In genomic region chr10:129523723-129524316, GRCh38 we compare ENCODE assay signal across 19 cellular contexts. TPM values are rescaled to one million over a fixed set of nuclear protein-coding genes. Genes with fewer than 3 reads are reported as not detected.
DNase-seq lines count a peak whose midpoint lies in the region; ATAC-seq and TF ChIP-seq lines count a peak whose summit lies in the region.
"Had no signal": no experiment of that assay in that cellular context is flagged by ENCODE, and none has a peak within 500 bp of the region (broad histone marks: within the 10 kb centered on the region; RNA-seq: fewer than 3 reads in every experiment).

No MANE protein-coding gene starts in this region.

- H2BK15ac ChIP-seq in H9 (ENCODE audit: low read depth, low read length) (no peak overlapping the region), neuronal stem cell (ENCODE audit: low read length) (no peak overlapping the region)

- H3K79me1 ChIP-seq in H9 (ENCODE audit: insufficient read depth, low read depth, low read length, poor library complexity, severe bottlenecking), result no peaks in the 10 kb centered on the region
- H3K79me1 ChIP-seq in neuronal stem cell (ENCODE audit: low read depth, low read length), result no peaks in the 10 kb centered on the region

- H3K27ac Mint-ChIP-seq in activated CD8-positive, alpha-beta memory T cell treated with anti-CD3 and anti-CD28 coated beads, Interleukin-2, amount 10 ng/mL, durations not matched to agents 7 days and 5 days, result no peak overlapping the region
- H3K27ac Mint-ChIP-seq in H9, result no peak overlapping the region; a peak in 1 of 7 replicates
- H3K27ac Mint-ChIP-seq: CD8-positive, alpha-beta T cell; GM23338 had no signal

- H3K23ac ChIP-seq in H9 (ENCODE audit: insufficient read length, low read depth, low read length) (no peak overlapping the region), neuronal stem cell (ENCODE audit: low read depth, low read length, poor library complexity) (peak overlapping the region; percentile 69)

- no peak overlapping the region for H3K56ac ChIP-seq in H9 (ENCODE audit: insufficient read length, low read depth, low read length)

- H4K8ac ChIP-seq in H9 (replicated peaks; ENCODE audit: insufficient read length, low read depth, low read length), result no peak overlapping the region
- H4K8ac ChIP-seq in neuronal stem cell (ENCODE audit: low read depth, low read length), result no peak overlapping the region

- H3K36me3 ChIP-seq in neuronal stem cell (replicated peaks in 1 of 2; ENCODE audit: control insufficient read depth in 2 of 2, insufficient read depth in 2 of 2, low read length in 2 of 2), result no peaks in the 10 kb centered on the region
- H3K36me3 ChIP-seq in testis (ENCODE audit: low read depth, missing control alignments), result no peaks in the 10 kb centered on the region

- no peaks in the 10 kb centered on the region for H3K4me1 Mint-ChIP-seq in activated CD8-positive, alpha-beta memory T cell treated with anti-CD3 and anti-CD28 coated beads, Interleukin-2, amount 10 ng/mL, durations not matched to agents 7 days and 5 days
- peaks cover 26 to 32% of the 10 kb centered on the region in 2 experiments for H3K4me1 Mint-ChIP-seq in H9

- H3K27ac ChIP-seq in H9 (ENCODE audit: insufficient read length, low read depth, low read length) (no peak overlapping the region), neuronal stem cell (replicated peaks; ENCODE audit: low read length) (no peak overlapping the region), testis (no peak overlapping the region)
- H3K27ac ChIP-seq: 22Rv1, A549, HL-60 had no signal

- DNase-seq in activated CD8-positive, alpha-beta memory T cell treated with anti-CD3 and anti-CD28 coated beads, Interleukin-2, amount 10 ng/mL, durations not matched to agents 7 days and 5 days, result peak; percentile 28
- DNase-seq in activated CD8-positive, alpha-beta memory T cell treated with anti-CD3 and anti-CD28 coated beads, Interleukin-2, amount 50 U/mL, for 48 hours, result no peak
- DNase-seq in H9 (peak; percentile 23), neuronal stem cell (ENCODE audit: low spot score) (no peak), testis (peak; percentile 4), NCI-H1436 (lab: John Stamatoyannopoulos, UW) (no peak), retina (no peak)
- DNase-seq: AML-193, Calu3, DMS79 treated with DMSO at 0.1 percent for 48 hours, GF-D8, H7, IMR-90 had no signal

- H2BK120ac ChIP-seq in H9 (ENCODE audit: low read depth, low read length, poor library complexity, severe bottlenecking), result no peak overlapping the region
- H2BK120ac ChIP-seq in neuronal stem cell (ENCODE audit: low read depth, low read length), result no peak overlapping the region

- H2AK5ac ChIP-seq in H9 (ENCODE audit: insufficient read length, low read length) (no peak overlapping the region), neuronal stem cell (ENCODE audit: low read depth, low read length) (peak overlapping the region; percentile 70)

- no peak overlapping the region for H3K4me2 ChIP-seq in H9 (ENCODE audit: insufficient read depth, insufficient read length, low read length)
- no peak overlapping the region for H3K4me2 ChIP-seq in neuronal stem cell (ENCODE audit: insufficient read depth, low read length, poor library complexity, severe bottlenecking)
- H3K4me2 ChIP-seq: A549, GM23338 had no signal

- no peaks in the 10 kb centered on the region for H3K9me3 Mint-ChIP-seq in activated CD8-positive, alpha-beta memory T cell treated with anti-CD3 and anti-CD28 coated beads, Interleukin-2, amount 10 ng/mL, durations not matched to agents 7 days and 5 days (ENCODE audit: low read depth)
- H3K9me3 Mint-ChIP-seq in H9, result peaks cover under 1 to 3% of the 10 kb centered on the region in 2 experiments; a peak in 4 of 5 replicates
- H3K9me3 Mint-ChIP-seq: CD8-positive, alpha-beta T cell had no signal

- H3K79me2 ChIP-seq in H9 (ENCODE audit: insufficient read depth, low read length), result no peaks in the 10 kb centered on the region

- ATAC-seq in activated CD8-positive, alpha-beta memory T cell treated with anti-CD3 and anti-CD28 coated beads, Interleukin-2, amount 10 ng/mL, durations not matched to agents 7 days and 5 days, result no peak
- ATAC-seq in HG03175 (IDR thresholded peaks at IDR 0.05; ENCODE audit: unreplicated experiment), result no peak
- ATAC-seq: A549; CD8-positive, alpha-beta T cell; GM23338 had no signal

- no peaks in the 10 kb centered on the region for H3K27me3 ChIP-seq in H9 (ENCODE audit: insufficient read depth, low read length)
- H3K27me3 ChIP-seq in neuronal stem cell (ENCODE audit: control insufficient read depth in 3 of 3, insufficient read depth in 3 of 3, low read depth in 1 of 3, low read length in 3 of 3), result no peaks in the 10 kb centered on the region
- no peaks in the 10 kb centered on the region for H3K27me3 ChIP-seq in testis

- H3K4me1 ChIP-seq in H9 (ENCODE audit: insufficient read depth, low read length), result peaks cover 3% of the 10 kb centered on the region; the same call in 1 of the 2 replicates
- H3K4me1 ChIP-seq in neuronal stem cell (ENCODE audit: control insufficient read depth in 2 of 2, insufficient read depth in 1 of 2, low read depth in 1 of 2, low read length in 2 of 2), result peaks cover 0 to 12% of the 10 kb centered on the region in 2 donors
- H3K4me1 ChIP-seq in testis, result peaks cover 5% of the 10 kb centered on the region
- H3K4me1 ChIP-seq: A549 had no signal

- H3K23me2 ChIP-seq in H9 (ENCODE audit: insufficient read length, low read depth, low read length, poor library complexity, severe bottlenecking), result no peaks in the 10 kb centered on the region

- WGBS in H9 (ENCODE audit: extremely low coverage, insufficient read length, low lambda C conversion rate), result no CpG with 5 or more reads among the region's 11 CpGs
- no CpG with 5 or more reads among the region's 11 CpGs for WGBS in neuronal stem cell (ENCODE audit: extremely low coverage in 2 of 2, insufficient read length in 2 of 2, insufficient replicate concordance in 1 of 2), 2 donors
- WGBS in testis, 2 donors, result 81 to 83% methylated on average over 11 of the region's 11 CpGs

- no peak overlapping the region for H4K5ac ChIP-seq in H9 (ENCODE audit: insufficient read length, low read depth, low read length)

- intact Hi-C loops in testis (cut with DNase I; ENCODE audit: low total_unique reads), result no loop called here

- H3K4me3 Mint-ChIP-seq in activated CD8-positive, alpha-beta memory T cell treated with anti-CD3 and anti-CD28 coated beads, Interleukin-2, amount 10 ng/mL, durations not matched to agents 7 days and 5 days, result no peak overlapping the region
- no peak overlapping the region for H3K4me3 Mint-ChIP-seq in H9
- H3K4me3 Mint-ChIP-seq: CD8-positive, alpha-beta T cell; GM23338 had no signal

- H3K4me3 ChIP-seq in neuronal stem cell (ENCODE audit: low read length in 2 of 2) (no peak overlapping the region), testis (no peak overlapping the region)
- H3K4me3 ChIP-seq: A549, GM23338 had no signal

- TF ChIP-seq CTCF in H9 (conservative IDR thresholded peaks at IDR 0.05) (no peak), testis (IDR thresholded peaks at IDR 0.05) (no peak)

- no peak overlapping the region for H2BK5ac ChIP-seq in H9 (ENCODE audit: insufficient read length, low read length)
- no peak overlapping the region for H2BK5ac ChIP-seq in neuronal stem cell (ENCODE audit: low read length)

- no peak overlapping the region for H3T11ph ChIP-seq in H9 (ENCODE audit: low read length)

- H3K4ac ChIP-seq in H9 (ENCODE audit: low read depth, low read length), result no peak overlapping the region
- H3K4ac ChIP-seq in neuronal stem cell (ENCODE audit: low read length), result no peak overlapping the region

- H3K9me3 ChIP-seq in H9 (ENCODE audit: control insufficient read depth, low read depth, low read length), result no peaks in the 10 kb centered on the region
- no peaks in the 10 kb centered on the region for H3K9me3 ChIP-seq in neuronal stem cell (replicated peaks in 1 of 2; ENCODE audit: control insufficient read depth in 2 of 2, insufficient read depth in 1 of 2, low read depth in 1 of 2, low read length in 2 of 2)
- H3K9me3 ChIP-seq in testis, result no peaks in the 10 kb centered on the region
- H3K9me3 ChIP-seq: A549 had no signal

- H3K9ac ChIP-seq in H9 (ENCODE audit: extremely low read depth, insufficient read length, low read length), result no peak overlapping the region
- no peak overlapping the region for H3K9ac ChIP-seq in neuronal stem cell (ENCODE audit: low read depth, low read length, poor library complexity)

- H3K18ac ChIP-seq in H9 (ENCODE audit: insufficient read length, low read depth, low read length) (no peak overlapping the region), neuronal stem cell (ENCODE audit: low read length) (peak overlapping the region; percentile 28)

- peaks cover 7% of the 10 kb centered on the region for H3K36me3 Mint-ChIP-seq in activated CD8-positive, alpha-beta memory T cell treated with anti-CD3 and anti-CD28 coated beads, Interleukin-2, amount 10 ng/mL, durations not matched to agents 7 days and 5 days
- peaks cover 0 to 7% (median 6%) of the 10 kb centered on the region in 3 experiments; a peak in 5 of 7 replicates for H3K36me3 Mint-ChIP-seq in H9 (ENCODE audit: insufficient read depth in 1 of 3, low read depth in 3 of 3)

- no peaks in the 10 kb centered on the region for H3K27me3 Mint-ChIP-seq in activated CD8-positive, alpha-beta memory T cell treated with anti-CD3 and anti-CD28 coated beads, Interleukin-2, amount 10 ng/mL, durations not matched to agents 7 days and 5 days
- H3K27me3 Mint-ChIP-seq in H9 (ENCODE audit: low read depth), result no peaks in the 10 kb centered on the region; the same call in 1 of the 2 replicates

- H2BK12ac ChIP-seq in H9 (ENCODE audit: insufficient read length, low read depth, low read length) (no peak overlapping the region), neuronal stem cell (ENCODE audit: low read length) (peak overlapping the region; percentile 34)

- H2AFZ ChIP-seq in H9 (ENCODE audit: low read length) (no peak overlapping the region), neuronal stem cell (ENCODE audit: low read length) (no peak overlapping the region)
- H2AFZ ChIP-seq: GM23338 had no signal

- H2BK20ac ChIP-seq in H9 (ENCODE audit: low read depth, low read length, poor library complexity, severe bottlenecking), result no peak overlapping the region

- H4K20me1 ChIP-seq in H9 (ENCODE audit: control insufficient read depth, insufficient read depth, insufficient read length), result no peaks in the 10 kb centered on the region

- H4K91ac ChIP-seq in H9 (ENCODE audit: insufficient read length, low read depth, low read length), result no peak overlapping the region
- H4K91ac ChIP-seq in neuronal stem cell (ENCODE audit: low read depth, low read length, poor library complexity), result no peak overlapping the region

- H3K14ac ChIP-seq in H9 (ENCODE audit: insufficient read depth, low read length), result no peak overlapping the region
- H3K14ac ChIP-seq in neuronal stem cell (ENCODE audit: low read length), result no peak overlapping the region

- CTCF ChIA-PET in activated CD8-positive, alpha-beta memory T cell treated with anti-CD3 and anti-CD28 coated beads, Interleukin-2, amount 10 ng/mL, durations not matched to agents 7 days and 5 days (lab: Charles Lee), result no interaction called here

- TF ChIP-seq POLR2A in testis (IDR thresholded peaks at IDR 0.05), result no peak

RNA-seq across cellular contexts. Expression of gene MGMT, which starts 56.8 kb away (rescaled TPM):
- 10 to 100 TPM; 17.0 to 24.8 TPM for total RNA-seq in activated CD8-positive, alpha-beta memory T cell treated with anti-CD3 and anti-CD28 coated beads, Interleukin-2, amount 10 ng/mL, durations not matched to agents 7 days and 5 days
- total RNA-seq in H9 (2021), result 18.4 and 19.6 TPM in 2 replicates
- 17.3 TPM for polyA plus RNA-seq in neuronal stem cell (2013, experiment 1 of 2)
- 16.8 TPM for polyA plus RNA-seq in neuronal stem cell (2013, experiment 2 of 2)
- total RNA-seq in testis, result 10 to 100 TPM; 37.9 to 40.7 TPM
- polyA plus RNA-seq in testis (ENCODE audit: insufficient read depth, low read depth, low replicate concordance), result 32.8 TPM

Comparison
In these comparisons a context has a peak if more than half of its experiments do, and no peak if none do; other contexts are left out.
1. DNase-seq: peak in activated CD8-positive, alpha-beta memory T cell treated with anti-CD3 and anti-CD28 coated beads, Interleukin-2, amount 10 ng/mL, durations not matched to agents 7 days and 5 days (single experiment), H9 (single experiment) and testis (single experiment); none in activated CD8-positive, alpha-beta memory T cell treated with anti-CD3 and anti-CD28 coated beads, Interleukin-2, amount 50 U/mL, for 48 hours (single experiment), neuronal stem cell (single experiment), NCI-H1436 (single experiment) and retina (single experiment).